Comparison of ENCODE assay signal across 8 cellular contexts in genomic region chr3:18445421-18446066, GRCh38. TPM values are rescaled to one million over a fixed set of nuclear protein-coding genes. Genes with fewer than 3 reads are reported as not detected.
DNase-seq lines count a peak whose midpoint lies in the region; ATAC-seq and TF ChIP-seq lines count a peak whose summit lies in the region.

No MANE protein-coding gene starts in this region.

- peak overlapping the region; percentile 52 to 68 for H3K9ac ChIP-seq in mucosa of rectum (ENCODE audit: low read depth in 1 of 2, low read length in 2 of 2)

- ATAC-seq in GM19035 (IDR thresholded peaks at IDR 0.05; ENCODE audit: unreplicated experiment) (peak; percentile 23), HG03175 (IDR thresholded peaks at IDR 0.05; ENCODE audit: unreplicated experiment) (peak; percentile 14)
- peak; percentile 76 for ATAC-seq in stimulated activated effector memory CD8-positive, alpha-beta T cell treated with anti-CD3 and anti-CD28 coated beads, Interleukin-12 subunit alpha, Interleukin-12 subunit beta, amount 100 ng/mL, for 72 hours

- DNase-seq in activated CD4-positive, CD25-positive, alpha-beta regulatory T cell (lab: John Stamatoyannopoulos, UW) = peak in 3 of 4 experiments; percentile 41 to 60 (median 56)
- DNase-seq in choroid plexus epithelial cell (ENCODE audit: low read depth) = no peak
- peak in 1 of 2 donors; percentile 44 for DNase-seq in stimulated activated effector memory CD8-positive, alpha-beta T cell treated with anti-CD3 and anti-CD28 coated beads, Interleukin-12 subunit alpha, Interleukin-12 subunit beta, amount 100 ng/mL, for 72 hours (ENCODE audit: low spot score in 2 of 2)
- DNase-seq in NCI-H2029 (lab: John Stamatoyannopoulos, UW) = no peak
- no peak for DNase-seq in MG63

- H3K27ac ChIP-seq in mucosa of rectum (ENCODE audit: low read depth in 2 of 2, low read length in 2 of 2) = peak overlapping the region in 1 of 2 donors; percentile 56

- no peak for TF ChIP-seq CTCF in choroid plexus epithelial cell (conservative IDR thresholded peaks at IDR 0.05; ENCODE audit: low read depth, low read length)

- H3K9me3 Mint-ChIP-seq in stimulated activated effector memory CD8-positive, alpha-beta T cell treated with anti-CD3 and anti-CD28 coated beads, Interleukin-12 subunit alpha, Interleukin-12 subunit beta, amount 100 ng/mL, for 72 hours = peaks cover 4% of the 10 kb centered on the region

- H3K36me3 ChIP-seq in mucosa of rectum (ENCODE audit: control insufficient read depth in 2 of 2, insufficient read depth in 2 of 2, low read length in 2 of 2) (no peaks in the 10 kb centered on the region), MG63 (no peaks in the 10 kb centered on the region)

- no peaks in the 10 kb centered on the region for H3K27me3 ChIP-seq in mucosa of rectum (ENCODE audit: control insufficient read depth in 2 of 2, insufficient read depth in 2 of 2, low read length in 2 of 2)
- peaks cover 23% of the 10 kb centered on the region for H3K27me3 ChIP-seq in MG63

- peaks cover 93% of the 10 kb centered on the region for H3K36me3 Mint-ChIP-seq in stimulated activated effector memory CD8-positive, alpha-beta T cell treated with anti-CD3 and anti-CD28 coated beads, Interleukin-12 subunit alpha, Interleukin-12 subunit beta, amount 100 ng/mL, for 72 hours

- H3K4me3 Mint-ChIP-seq in stimulated activated effector memory CD8-positive, alpha-beta T cell treated with anti-CD3 and anti-CD28 coated beads, Interleukin-12 subunit alpha, Interleukin-12 subunit beta, amount 100 ng/mL, for 72 hours = peak overlapping the region; percentile 97

- H3K9me3 ChIP-seq in mucosa of rectum (ENCODE audit: control insufficient read depth in 2 of 2, low read length in 2 of 2) (no peaks in the 10 kb centered on the region), MG63 (no peaks in the 10 kb centered on the region)

- H3K4me3 ChIP-seq in choroid plexus epithelial cell (ENCODE audit: low read depth, low read length) = peak overlapping the region; percentile 14
- peak overlapping the region; percentile 68 to 74 for H3K4me3 ChIP-seq in mucosa of rectum (ENCODE audit: low read length in 2 of 2)
- no peak overlapping the region for H3K4me3 ChIP-seq in MG63

- H3K4me1 ChIP-seq in mucosa of rectum (ENCODE audit: control insufficient read depth in 2 of 2, insufficient read depth in 2 of 2, low read length in 2 of 2) = peaks cover 15% of the 10 kb centered on the region in 2 donors

- H3K4me1 Mint-ChIP-seq in stimulated activated effector memory CD8-positive, alpha-beta T cell treated with anti-CD3 and anti-CD28 coated beads, Interleukin-12 subunit alpha, Interleukin-12 subunit beta, amount 100 ng/mL, for 72 hours = peaks cover 37% of the 10 kb centered on the region

- H3K27ac Mint-ChIP-seq in stimulated activated effector memory CD8-positive, alpha-beta T cell treated with anti-CD3 and anti-CD28 coated beads, Interleukin-12 subunit alpha, Interleukin-12 subunit beta, amount 100 ng/mL, for 72 hours = peak overlapping the region; percentile 98

RNA-seq across cellular contexts. Expression of gene SATB1, which starts 20.4 kb away (rescaled TPM):
- total RNA-seq in MG63 (2014; rRNA removed; shearing (Covaris generic); ENCODE audit: low replicate concordance) = not detected in 2 replicates

Comparison
In these comparisons a context has a peak if more than half of its experiments do, and no peak if none do; other contexts are left out.
1. ATAC-seq: peak in every context shown above with its lines; median percentile 76 in stimulated activated effector memory CD8-positive, alpha-beta T cell treated with anti-CD3 and anti-CD28 coated beads, Interleukin-12 subunit alpha, Interleukin-12 subunit beta, amount 100 ng/mL, for 72 hours; 23 in GM19035; 14 in HG03175.
2. DNase-seq: peak in activated CD4-positive, CD25-positive, alpha-beta regulatory T cell (3 of 4); none in choroid plexus epithelial cell (single experiment), NCI-H2029 (single experiment) and MG63 (single experiment).